Comparison of ENCODE assay signal across 8 cellular contexts in genomic region chr4:1792832-1793495, GRCh38. TPM values are rescaled to one million over a fixed set of nuclear protein-coding genes. Genes with fewer than 3 reads are reported as not detected.
DNase-seq lines count a peak whose midpoint lies in the region; ATAC-seq and TF ChIP-seq lines count a peak whose summit lies in the region.

TSS of gene FGFR3 (plus strand) at chr4:1793293. CDS start at chr4:1793935, 642 bp downstream.

- TF ChIP-seq POLR2A in spleen (IDR thresholded peaks at IDR 0.05) = no peak

- WGBS in spleen, 5 donors = 2 to 5% (median 3%) methylated on average over 16 to 95 of the region's 95 CpGs

- TF ChIP-seq CTCF in RWPE2 (IDR thresholded peaks at IDR 0.05; ENCODE audit: poor library complexity, severe bottlenecking) (no peak), ascending aorta (IDR thresholded peaks at IDR 0.05) (no peak), spleen (IDR thresholded peaks at IDR 0.05 in 8 of 11, conservative IDR thresholded peaks at IDR 0.05 in 3 of 11) (no peak)

- H3K9me3 ChIP-seq in RWPE2 (ENCODE audit: severe bottlenecking) (no peaks in the 10 kb centered on the region), ascending aorta (no peaks in the 10 kb centered on the region), iPS-18c (ENCODE audit: control insufficient read depth, insufficient read depth, low read length) (no peaks in the 10 kb centered on the region), spleen (no peaks in the 10 kb centered on the region)

- peak within 1 kb of the TSS; percentile 81 for H3K4me3 ChIP-seq in RWPE2 (ENCODE audit: severe bottlenecking)
- peak within 1 kb of the TSS; percentile 55 to 70 for H3K4me3 ChIP-seq in ascending aorta
- H3K4me3 ChIP-seq in iPS-18c (ENCODE audit: insufficient read depth, low read depth, low read length) = peak within 1 kb of the TSS; percentile 83
- H3K4me3 ChIP-seq in spleen = peak within 1 kb of the TSS; percentile 27 to 76 (median 49)

- CTCF ChIA-PET in HEK293T (lab: Yijun Ruan, JAX) = interaction anchor here (0.8 to 1.7 kb wide), 3 partner anchors 12 to 46 kb away, joined by 4 read pairs; no protein-coding TSS in a partner anchor

- H3K27me3 ChIP-seq in RWPE2 (ENCODE audit: insufficient read depth, poor library complexity, severe bottlenecking) (peaks cover 13% of the 10 kb centered on the region), ascending aorta (peaks cover 23% of the 10 kb centered on the region), spleen (replicated peaks in 1 of 7) (peaks cover 5 to 61% (median 42%) of the 10 kb centered on the region in 7 donors)

- POLR2A ChIA-PET in HEK293T (lab: Yijun Ruan, JAX) = interaction anchor here (1.0 to 1.4 kb wide), 4 partner anchors 9 to 81 kb away, joined by 3 to 4 read pairs (median 4); partner anchors contain the start of gene SLBP

- H3K27ac ChIP-seq in RWPE2 (ENCODE audit: poor library complexity, severe bottlenecking) (no peak within 1 kb of the TSS), ascending aorta (no peak within 1 kb of the TSS), spleen (peak within 1 kb of the TSS in 2 of 8 donors; percentile 36 to 46)

- H3K4me1 ChIP-seq in RWPE2 (ENCODE audit: insufficient read depth, poor library complexity, severe bottlenecking) (peaks cover 13% of the 10 kb centered on the region), ascending aorta (peaks cover 9% of the 10 kb centered on the region in 2 donors), spleen (peaks cover 12 to 37% (median 24%) of the 10 kb centered on the region in 6 donors)

- DNase-seq in DMS53 treated with DMSO at 0.1 percent for 48 hours (lab: John Stamatoyannopoulos, UW; ENCODE audit: unreplicated experiment) = peak; percentile 40
- peak; percentile 94 for DNase-seq in HEK293T (ENCODE audit: extremely low spot score)
- DNase-seq in RWPE2 (ENCODE audit: low spot score) = no peak
- no peak for DNase-seq in ascending aorta (ENCODE audit: low spot score in 2 of 2)
- DNase-seq in spleen = no peak
- DNase-seq in foreskin melanocyte = no peak

- H3K36me3 ChIP-seq in RWPE2 (ENCODE audit: low read depth) = no peaks in the 10 kb centered on the region
- no peaks in the 10 kb centered on the region for H3K36me3 ChIP-seq in ascending aorta
- no peaks in the 10 kb centered on the region for H3K36me3 ChIP-seq in spleen

- intact Hi-C loops in ascending aorta (cut with DNase I) (no loop called here), spleen (cut with DNase I; ENCODE audit: low total_unique reads) (no loop called here)

- ATAC-seq in RWPE2 (ENCODE audit: low read depth) (peak; percentile 41), HG03196 (IDR thresholded peaks at IDR 0.05; ENCODE audit: unreplicated experiment) (no peak)

TF ChIP-seq in HEK293T, 16 proteins besides CTCF, POLR2A, EP300 and RAD21:
- TF ChIP-seq TARDBP (IDR thresholded peaks at IDR 0.05) (no peak), ARNT (IDR thresholded peaks at IDR 0.05) (0 out of 2 replicates have a peak, but pooled peaks have one; percentile 41), FOXM1 (IDR thresholded peaks at IDR 0.05; ENCODE audit: borderline replicate concordance) (0 out of 2 replicates have a peak, but pooled peaks have one; percentile 2)
TF ChIP-seq in HEK293T: peak in this region for 2.

RNA-seq across cellular contexts. Expression of gene FGFR3, which starts in this region (rescaled TPM):
- total RNA-seq in ascending aorta (3.7 TPM), spleen (1 to 10 TPM; 1.6 to 7.5 (median 4.0) TPM)
- polyA plus RNA-seq in spleen = 1 to 10 TPM; 1.0 to 4.8 (median 1.5) TPM

Comparison
In these comparisons a context has a peak if more than half of its experiments do, and no peak if none do; other contexts are left out.
1. DNase-seq: peak in DMS53 treated with DMSO at 0.1 percent for 48 hours (single experiment) and HEK293T (single experiment); none in RWPE2 (single experiment), ascending aorta (0 of 2), spleen (single experiment) and foreskin melanocyte (single experiment).
2. Peak in every context shown above with its lines, with median percentiles within 50 percentile points of each other: H3K4me3 ChIP-seq.